In the genomic region with DNA sequence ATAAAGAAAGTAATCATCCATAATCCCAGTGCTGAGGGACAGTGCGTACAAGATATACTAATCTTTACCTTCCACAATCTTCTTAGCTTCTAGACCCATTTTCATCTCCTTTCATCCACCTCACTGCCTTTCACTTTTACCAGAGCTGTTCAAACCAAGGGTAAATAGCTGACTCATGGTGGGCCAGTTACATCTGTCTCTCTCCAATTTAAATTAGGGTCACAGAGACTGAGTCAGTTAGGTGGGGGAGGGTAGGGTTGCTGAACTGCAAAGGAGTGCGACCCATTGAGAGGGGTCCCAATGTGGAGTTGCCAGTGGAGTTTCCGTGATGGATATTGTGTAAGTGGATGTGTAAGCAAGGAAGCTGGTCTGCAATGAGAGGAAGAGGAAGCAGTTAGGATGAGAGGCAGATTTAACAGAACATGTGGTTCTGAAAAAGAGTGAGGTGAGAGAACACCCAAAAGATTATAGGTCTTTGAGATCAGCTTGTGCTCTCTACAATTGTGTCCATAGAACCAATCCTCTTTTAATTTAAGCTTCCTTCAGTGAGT, we compare ENCODE assay signal across 20 cellular contexts.
"Had no signal": no experiment of that assay in that cellular context is flagged by ENCODE, and none has a peak within 500 bp of the region (broad histone marks: within the 10 kb centered on the region; RNA-seq: fewer than 3 reads in every experiment).

No MANE protein-coding gene starts in this region.

- H3K36me3 ChIP-seq: prostate gland, transverse colon, vagina had no signal

- H3K27me3 ChIP-seq: vagina had no signal

- H3K27ac ChIP-seq: prostate gland, vagina had no signal

- ATAC-seq: activated T-cell treated with anti-CD3 and anti-CD28 coated beads, Interleukin-2, amount 50 U/mL, for 4 hours; esophagus mucosa; right cardiac atrium had no signal

- H3K4me3 ChIP-seq: prostate gland, smooth muscle cell, transverse colon, vagina had no signal

- FAIRE-seq: astrocyte, endometrium had no signal

- H3K4me1 Mint-ChIP-seq: immature natural killer cell, nephron had no signal

- H3K36me3 Mint-ChIP-seq: immature natural killer cell had no signal

- H3K27ac Mint-ChIP-seq: immature natural killer cell, nephron had no signal

- DNase-seq: activated CD4-positive, alpha-beta T cell treated with anti-CD3 and anti-CD28 coated beads for 1 hour; activated CD4-positive, alpha-beta T cell treated with anti-CD3 and anti-CD28 coated beads, Interleukin-2, amount 50 U/mL, for 48 hours; activated effector memory CD4-positive, alpha-beta T cell treated with Interleukin-2 at 50 U/mL for 16 hours; activated naive CD4-positive, alpha-beta T cell treated with anti-CD3 and anti-CD28 coated beads, Interleukin-2, amount 50 U/mL, for 16 hours; activated T-cell treated with anti-CD3 and anti-CD28 coated beads, Interleukin-2, amount 50 U/mL, for 4 hours; immature natural killer cell; occipital lobe; right cardiac atrium; stimulated activated CD4-positive, alpha-beta T cell treated with anti-CD3 and anti-CD28 coated beads, Interleukin-4, amount 100 ng/mL, for 4 hours; stimulated activated CD8-positive, alpha-beta memory T cell treated with anti-CD3 and anti-CD28 coated beads, Interleukin-4, amount 100 ng/mL, for 48 hours; stimulated activated naive CD4-positive, alpha-beta T cell treated with Interleukin-2 at 50 U/mL for 16 hours; substantia nigra; transverse colon had no signal

- H3K4me1 ChIP-seq: prostate gland, transverse colon, vagina had no signal

- H3K9me3 ChIP-seq: prostate gland, transverse colon, vagina had no signal

- H3K9me3 Mint-ChIP-seq: activated T-cell treated with anti-CD3 and anti-CD28 coated beads, Interleukin-2, amount 50 U/mL, for 4 hours; nephron had no signal

- H3K4me2 ChIP-seq: smooth muscle cell had no signal

- H3K4me3 Mint-ChIP-seq: activated T-cell treated with anti-CD3 and anti-CD28 coated beads, Interleukin-2, amount 50 U/mL, for 4 hours; immature natural killer cell; nephron had no signal
